ENCODE assay signal across 9 cellular contexts in the genomic region with DNA sequence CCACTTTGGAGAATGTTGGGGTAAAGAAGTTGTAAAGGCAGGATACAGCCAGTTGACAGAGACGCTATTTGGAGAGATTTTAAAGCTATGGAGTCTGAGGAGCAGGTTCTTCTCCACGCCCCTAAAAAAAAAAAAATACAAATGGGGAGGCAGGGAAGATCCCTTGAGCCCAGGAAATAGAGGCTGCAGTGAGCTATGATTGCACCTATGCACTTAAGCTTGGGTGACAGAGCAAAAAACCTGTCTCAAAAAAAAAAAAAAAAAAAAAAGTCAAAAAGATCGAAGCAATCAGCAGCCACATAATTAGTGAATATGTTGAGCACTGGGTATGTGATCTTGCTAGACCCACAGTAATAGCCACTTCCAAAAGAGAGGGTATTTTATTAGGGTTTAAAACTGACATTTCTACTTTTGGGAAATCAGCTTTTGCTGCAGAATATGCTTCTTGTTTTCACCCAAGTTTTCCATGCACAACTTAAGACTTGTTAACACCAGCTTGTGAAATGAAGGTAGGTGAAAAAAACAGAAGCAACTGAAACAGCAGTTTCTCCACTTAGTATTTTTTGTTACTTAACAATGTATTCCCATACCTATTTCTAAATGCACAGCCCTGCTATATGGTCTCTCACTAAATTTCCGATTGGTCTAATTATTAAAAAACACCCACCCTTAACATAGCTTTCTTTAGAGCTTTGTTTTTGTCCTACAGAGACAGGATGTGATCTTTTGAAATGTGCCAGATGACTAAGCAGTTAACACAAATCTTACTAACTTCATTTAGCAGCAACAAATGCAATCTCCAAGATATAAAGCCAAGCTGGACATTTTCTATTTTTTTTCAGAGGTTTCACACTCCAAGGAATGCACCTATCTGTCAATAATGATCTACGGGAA. TPM values are rescaled to one million over a fixed set of nuclear protein-coding genes. Genes with fewer than 3 reads are reported as not detected.
DNase-seq lines count a peak whose midpoint lies in the region; ATAC-seq, FAIRE-seq and TF ChIP-seq lines count a peak whose summit lies in the region.
"Had no signal": no experiment of that assay in that cellular context is flagged by ENCODE, and none has a peak within 500 bp of the region (broad histone marks: within the 10 kb centered on the region; RNA-seq: fewer than 3 reads in every experiment).

No MANE protein-coding gene starts in this region.

- H3K9me3 ChIP-seq in KOPT-K1 (ENCODE audit: insufficient read depth, low read length, poor library complexity, severe bottlenecking) (no peaks in the 10 kb centered on the region), K562 (replicated peaks; ENCODE audit: control insufficient read depth, insufficient read depth, low read depth, low read length) (no peaks in the 10 kb centered on the region), BE2C (no peaks in the 10 kb centered on the region)

- POLR2A ChIA-PET in K562 (lab: Yijun Ruan, JAX), result interaction anchor here (0.6 to 10.2 kb wide), 12 partner anchors 9 to 282 kb away, joined by 3 to 342 read pairs (median 3); a partner anchor contains a TSS

- no peak overlapping the region for H3K4me3 ChIP-seq in K562
- H3K4me3 ChIP-seq in BE2C (ENCODE audit: low read depth, low read length), result no peak overlapping the region

- H3K27ac ChIP-seq in KOPT-K1 (ENCODE audit: low read depth, low read length, poor library complexity, severe bottlenecking) (peak overlapping the region; percentile 50), K562 (ENCODE audit: extremely low read depth, low read depth, low read length) (peak overlapping the region; percentile 67)

- peak; percentile 86 for FAIRE-seq in K562 (lab: Jason Lieb, UNC)
- FAIRE-seq in GM19239 (lab: Jason Lieb, UNC), result no peak

- CTCF ChIA-PET in K562 (lab: Yijun Ruan, JAX; ENCODE audit: low intra/inter-chr PET ratio), result interaction anchor here (0.6 kb wide), 1 partner anchor 168 kb away, joined by 3 read pairs; no protein-coding TSS in a partner anchor

- no peak overlapping the region; the same call in 1 of the 2 replicates for H3K4me2 ChIP-seq in K562 (ENCODE audit: insufficient read depth, low read length)

- TF ChIP-seq RAD21 in K562 (CRISPR knock-in tag; conservative IDR thresholded peaks at IDR 0.05 in 1 of 2, IDR thresholded peaks at IDR 0.05 in 1 of 2), result no peak

- H3K27ac Mint-ChIP-seq in natural killer cell, result peak overlapping the region; percentile 88 to 95

- 16% methylated on average over 4 of the region's 5 CpGs for WGBS in K562 (ENCODE audit: insufficient coverage, low coverage, missing lambda C conversion rate)

- peak overlapping the region in 1 of 2 experiments; percentile 53; a peak in 2 of 4 replicates for H3K9ac ChIP-seq in K562 (ENCODE audit: insufficient read depth in 1 of 2, low read depth in 2 of 2, low read length in 2 of 2)

- H3K36me3 ChIP-seq in KOPT-K1 (ENCODE audit: insufficient read depth, low read length), result peaks cover 59% of the 10 kb centered on the region
- H3K36me3 ChIP-seq in K562 (ENCODE audit: control insufficient read depth, insufficient read depth, low read length), result peaks cover 54% of the 10 kb centered on the region; the same call in 2 of the 3 replicates
- H3K36me3 ChIP-seq in BE2C, result peaks cover 11% of the 10 kb centered on the region

- peak overlapping the region; percentile 62 for H3K4me3 Mint-ChIP-seq in natural killer cell

- H3K36me3 Mint-ChIP-seq in natural killer cell, result peaks cover 17% of the 10 kb centered on the region

- DNase-seq in COLO829 (ENCODE audit: low spot score) (peak; percentile 35), K562 (ENCODE audit: extremely low read depth in 1 of 4, low spot score in 3 of 4) (peak in 1 of 4 experiments; percentile 39), natural killer cell (no peak), GM19239 (ENCODE audit: insufficient read length, low spot score) (no peak), NCI-H82 treated with DMSO at 0.1 percent for 48 hours (lab: John Stamatoyannopoulos, UW; ENCODE audit: unreplicated experiment) (no peak), BE2C (no peak)
- DNase-seq: NCI-H526 had no signal

- H3K4me1 ChIP-seq in K562 (replicated peaks in 1 of 2; ENCODE audit: control insufficient read depth in 2 of 2, insufficient read depth in 2 of 2, low read length in 2 of 2) (peaks cover 18 to 20% of the 10 kb centered on the region in 2 experiments; a peak in 4 of 5 replicates), BE2C (no peaks in the 10 kb centered on the region)

- BruUV-seq in K562 (replicated peaks; lab: Mats Ljungman, UMichigan), result no TSS peak

- peak overlapping the region; percentile 30; the same call in 1 of the 2 replicates for H2AFZ ChIP-seq in K562 (ENCODE audit: low read depth, low read length)

- peaks cover 41% of the 10 kb centered on the region for H3K79me2 ChIP-seq in K562 (ENCODE audit: control insufficient read depth, insufficient read depth, low read length)

- no peaks in the 10 kb centered on the region for H3K9me1 ChIP-seq in K562 (ENCODE audit: control insufficient read depth, insufficient read depth, low read length)

- H4K20me1 ChIP-seq in K562 (replicated peaks; ENCODE audit: control insufficient read depth, insufficient read depth, low read length), result peaks cover 18% of the 10 kb centered on the region; the same call in 1 of the 2 replicates

- H3K9me3 Mint-ChIP-seq in natural killer cell, result no peaks in the 10 kb centered on the region

- TF ChIP-seq EP300 in K562 (IDR thresholded peaks at IDR 0.05; ENCODE audit: low read length), result 0 out of 2 replicates have a peak, but pooled peaks have one; percentile 13

- TF ChIP-seq CTCF in K562 (IDR thresholded peaks at IDR 0.05 in 2 of 3, conservative IDR thresholded peaks at IDR 0.05 in 1 of 3; ENCODE audit: insufficient read depth in 2 of 3, low read depth in 1 of 3, low read length in 3 of 3) (no peak), natural killer cell (IDR thresholded peaks at IDR 0.05) (no peak), BE2C (IDR thresholded peaks at IDR 0.05; ENCODE audit: low read depth, low read length) (no peak)

- no peaks in the 10 kb centered on the region for H3K27me3 Mint-ChIP-seq in natural killer cell (ENCODE audit: low read depth in 2 of 2)

- ATAC-seq in K562 (no peak), natural killer cell (no peak), HG02763 (IDR thresholded peaks at IDR 0.05; ENCODE audit: unreplicated experiment) (no peak)

- H3K4me1 Mint-ChIP-seq in natural killer cell, result peaks cover 47 to 52% of the 10 kb centered on the region in 2 donors

- in situ Hi-C loops in K562 (cut with MboI), result no loop called here

- no peaks in the 10 kb centered on the region for H3K27me3 ChIP-seq in K562 (ENCODE audit: control insufficient read depth in 2 of 2, insufficient read depth in 2 of 2, low read length in 2 of 2)
- H3K27me3 ChIP-seq in BE2C, result no peaks in the 10 kb centered on the region

- intact Hi-C loops in K562 (cut with micrococcal nuclease) (no loop called here), natural killer cell (cut with micrococcal nuclease) (loop anchor here (5.0 kb wide), 3 partner anchors 163 to 753 kb away; a partner anchor contains a TSS)

- TF ChIP-seq POLR2A in K562 (conservative IDR thresholded peaks at IDR 0.05), result no peak

TF ChIP-seq in K562, 482 proteins besides CTCF, POLR2A, EP300 and RAD21 (continues in another document):
- TF ChIP-seq NFE2 (IDR thresholded peaks at IDR 0.05; ENCODE audit: low read depth), result peak; percentile 89

RNA-seq across cellular contexts. Expression of a gene that starts 2.5 kb away (rescaled TPM):
- total RNA-seq in K562 (2011; cell fraction: chromatin; rRNA removed; ENCODE audit: low replicate concordance), result 143 and 245 TPM in 2 replicates
- total RNA-seq in K562 (2011; cell fraction: nucleolus; rRNA removed), result 250 and 259 TPM in 2 replicates
- 312 and 415 TPM in 2 replicates for total RNA-seq in K562 (2011; cell fraction: nucleoplasm; rRNA removed)
- total RNA-seq in K562 (2014; rRNA removed), result 102 and 224 TPM in 2 replicates
- total RNA-seq in K562 (2014; rRNA removed; fragmentation: Illumina TruSeq; extraction: Trizol), result 174 and 193 TPM in 2 replicates
- total RNA-seq in K562 (2015; rRNA removed; fragmentation: Illumina TruSeq; extraction: Trizol), result 135 and 146 TPM in 2 replicates
- 124 and 126 TPM in 2 replicates for total RNA-seq in K562 (2021)
- 223 and 306 TPM in 2 replicates for polyA plus RNA-seq in K562 (2011; rRNA removed)
- 96.0 and 210 TPM in 2 replicates for polyA plus RNA-seq in K562 (2011; cell fraction: cytosol; rRNA removed)
- 51.0 and 75.1 TPM in 2 replicates for polyA plus RNA-seq in K562 (2011; cell fraction: nucleus; rRNA removed)
- 127 and 138 TPM in 2 replicates for polyA plus RNA-seq in K562 (2012)
- 161 and 162 TPM in 2 replicates for polyA plus RNA-seq in K562 (2014; fragmentation: Illumina TruSeq; extraction: Trizol)
- 100 to 1,000 TPM; 291 to 391 TPM for polyA plus RNA-seq in K562 (2014; fragmentation: Nextera tagmentation; extraction: Ambion mirVana)
- polyA plus RNA-seq in K562 (2014; rRNA removed), result 123 and 130 TPM in 2 replicates
- 313 and 420 TPM in 2 replicates for polyA minus RNA-seq in K562 (2011; rRNA and poly(A)+ RNA removed)
- polyA minus RNA-seq in K562 (2011; cell fraction: cytosol; rRNA and poly(A)+ RNA removed), result 117 and 158 TPM in 2 replicates
- 37.3 and 70.8 TPM in 2 replicates for polyA minus RNA-seq in K562 (2011; cell fraction: nucleus; rRNA and poly(A)+ RNA removed)
- 100 to 1,000 TPM; 138 to 143 (median 140) TPM for total RNA-seq in natural killer cell
- 186 TPM for polyA plus RNA-seq in BE2C (2012; ENCODE audit: insufficient read depth, insufficient read length, low read depth)

RNA-seq across cellular contexts. Expression of a gene that starts 13.7 kb away (rescaled TPM):
- total RNA-seq in K562 (2011; cell fraction: chromatin; rRNA removed; ENCODE audit: low replicate concordance), result 359 and 362 TPM in 2 replicates
- total RNA-seq in K562 (2011; cell fraction: nucleolus; rRNA removed), result 473 and 485 TPM in 2 replicates
- 692 and 1,140 TPM in 2 replicates for total RNA-seq in K562 (2011; cell fraction: nucleoplasm; rRNA removed)
- 1,397 and 1,443 TPM in 2 replicates for total RNA-seq in K562 (2014; rRNA removed)
- total RNA-seq in K562 (2014; rRNA removed; fragmentation: Illumina TruSeq; extraction: Trizol), result 3,559 and 3,761 TPM in 2 replicates
- total RNA-seq in K562 (2015; rRNA removed; fragmentation: Illumina TruSeq; extraction: Trizol), result 2,642 and 2,798 TPM in 2 replicates
- total RNA-seq in K562 (2021), result 1,796 and 2,160 TPM in 2 replicates
- polyA plus RNA-seq in K562 (2011; rRNA removed), result 5,474 and 6,005 TPM in 2 replicates
- 3,513 and 6,796 TPM in 2 replicates for polyA plus RNA-seq in K562 (2011; cell fraction: cytosol; rRNA removed)
- 831 and 2,065 TPM in 2 replicates for polyA plus RNA-seq in K562 (2011; cell fraction: nucleus; rRNA removed)
- 3,623 and 3,808 TPM in 2 replicates for polyA plus RNA-seq in K562 (2012)
- 3,581 and 3,787 TPM in 2 replicates for polyA plus RNA-seq in K562 (2014; fragmentation: Illumina TruSeq; extraction: Trizol)
- 1,000 to 10,000 TPM; 1,986 to 2,037 TPM for polyA plus RNA-seq in K562 (2014; fragmentation: Nextera tagmentation; extraction: Ambion mirVana)
- 4,631 and 4,801 TPM in 2 replicates for polyA plus RNA-seq in K562 (2014; rRNA removed)
- 2,499 and 2,553 TPM in 2 replicates for polyA minus RNA-seq in K562 (2011; rRNA and poly(A)+ RNA removed)
- 305 and 330 TPM in 2 replicates for polyA minus RNA-seq in K562 (2011; cell fraction: cytosol; rRNA and poly(A)+ RNA removed)
- 94.5 and 226 TPM in 2 replicates for polyA minus RNA-seq in K562 (2011; cell fraction: nucleus; rRNA and poly(A)+ RNA removed)
- 1,000 to 10,000 TPM; 1,225 to 1,687 (median 1,635) TPM for total RNA-seq in natural killer cell
- polyA plus RNA-seq in BE2C (2012; ENCODE audit: insufficient read depth, insufficient read length, low read depth), result 1,076 TPM
